In genomic region chr3:188853896-188854295, GRCh38 we compare ENCODE assay signal across 16 cellular contexts.
A peak's percentile ranks its signal among the peaks of the same experiment; 100 is the strongest.
DNase-seq lines count a peak whose midpoint lies in the region; ATAC-seq and TF ChIP-seq lines count a peak whose summit lies in the region.
"Had no signal": no experiment of that assay in that cellular context is flagged by ENCODE, and none has a peak within 500 bp of the region (broad histone marks: within the 10 kb centered on the region; RNA-seq: fewer than 3 reads in every experiment).

No MANE protein-coding gene starts in this region.

- no peak for ATAC-seq in foreskin keratinocyte
- peak in 2 of 4 donors; percentile 11 to 21 for ATAC-seq in psoas muscle
- ATAC-seq: activated T-helper 17 cell treated with anti-CD3 and anti-CD28 coated beads, Interleukin-2, amount 50 U/mL, for 72 hours; HepG2; natural killer cell treated with Interleukin-12 subunit alpha and Interleukin-12 subunit beta and Interleukin-15 and Interleukin-18, amount 100 ng/mL, for 72 hours had no signal

- intact Hi-C loops in ascending aorta (cut with DNase I) (no loop called here), psoas muscle (cut with DNase I) (no loop called here)

- H3K4me1 ChIP-seq in ACC112 (ENCODE audit: control insufficient read depth, insufficient read depth, low read length, unreplicated experiment): peaks cover 23% of the 10 kb centered on the region
- peaks cover 17 to 26% of the 10 kb centered on the region in 2 donors for H3K4me1 ChIP-seq in ascending aorta
- H3K4me1 ChIP-seq in foreskin keratinocyte: peaks cover 29% of the 10 kb centered on the region
- peaks cover 9% of the 10 kb centered on the region for H3K4me1 ChIP-seq in psoas muscle

- H3K9me3 ChIP-seq in ascending aorta (no peaks in the 10 kb centered on the region), psoas muscle (no peaks in the 10 kb centered on the region)

- H3K27me3 ChIP-seq in ACC112 (ENCODE audit: insufficient read depth, low read length) (no peaks in the 10 kb centered on the region), ascending aorta (no peaks in the 10 kb centered on the region), foreskin keratinocyte (no peaks in the 10 kb centered on the region), psoas muscle (ENCODE audit: insufficient read depth in 3 of 3, low read length in 2 of 3) (no peaks in the 10 kb centered on the region)

- WGBS in psoas muscle, 3 donors: 59 to 79% (median 59%) methylated on average over 1 of the region's 1 CpG

- H3K27ac ChIP-seq in ACC112 (ENCODE audit: low read depth, low read length): peak overlapping the region; percentile 85
- peak overlapping the region; percentile 61 to 65 for H3K27ac ChIP-seq in ascending aorta
- peak overlapping the region; percentile 83 for H3K27ac ChIP-seq in foreskin keratinocyte
- peak overlapping the region; percentile 61 for H3K27ac ChIP-seq in psoas muscle

- H3K79me2 ChIP-seq in ACC112 (ENCODE audit: control insufficient read depth, insufficient read depth, low read length, unreplicated experiment): no peaks in the 10 kb centered on the region

- peak overlapping the region; percentile 1 for H2AFZ ChIP-seq in ACC112 (ENCODE audit: low read length, unreplicated experiment)

- DNase-seq in ascending aorta (ENCODE audit: low spot score in 2 of 2): no peak
- DNase-seq in foreskin keratinocyte: peak in 1 of 2 donors; percentile 5
- no peak for DNase-seq in psoas muscle
- no peak for DNase-seq in SK-N-DZ (ENCODE audit: low spot score)
- DNase-seq in DMS79 treated with DMSO at 0.1 percent for 48 hours (lab: John Stamatoyannopoulos, UW): no peak
- no peak for DNase-seq in activated CD4-positive, alpha-beta T cell treated with anti-CD3 and anti-CD28 coated beads for 1 hour
- no peak for DNase-seq in SKM-1 (lab: John Stamatoyannopoulos, UW; ENCODE audit: unreplicated experiment)
- DNase-seq: activated CD4-positive, CD25-positive, alpha-beta regulatory T cell treated with anti-CD3 and anti-CD28 coated beads, Interleukin-2, amount 50 U/mL, for 72 hours; immature natural killer cell; NCI-H1092; small intestine; T-helper 1 cell had no signal

- no peaks in the 10 kb centered on the region for H3K36me3 ChIP-seq in ACC112 (ENCODE audit: insufficient read depth, low read length)
- no peaks in the 10 kb centered on the region for H3K36me3 ChIP-seq in ascending aorta
- no peaks in the 10 kb centered on the region for H3K36me3 ChIP-seq in psoas muscle (ENCODE audit: insufficient read depth in 1 of 2, low read depth in 1 of 2)

- H3K4me3 ChIP-seq in ACC112 (ENCODE audit: low read depth, low read length) (peak overlapping the region; percentile 19; the same call in 1 of the 2 replicates), ascending aorta (no peak overlapping the region), psoas muscle (no peak overlapping the region)

- TF ChIP-seq CTCF in ascending aorta (IDR thresholded peaks at IDR 0.05): no peak
- no peak for TF ChIP-seq CTCF in foreskin keratinocyte (conservative IDR thresholded peaks at IDR 0.05)
- TF ChIP-seq CTCF in psoas muscle (IDR thresholded peaks at IDR 0.05): no peak
